8 cellular contexts compared by ENCODE assay signal in the genomic region with DNA sequence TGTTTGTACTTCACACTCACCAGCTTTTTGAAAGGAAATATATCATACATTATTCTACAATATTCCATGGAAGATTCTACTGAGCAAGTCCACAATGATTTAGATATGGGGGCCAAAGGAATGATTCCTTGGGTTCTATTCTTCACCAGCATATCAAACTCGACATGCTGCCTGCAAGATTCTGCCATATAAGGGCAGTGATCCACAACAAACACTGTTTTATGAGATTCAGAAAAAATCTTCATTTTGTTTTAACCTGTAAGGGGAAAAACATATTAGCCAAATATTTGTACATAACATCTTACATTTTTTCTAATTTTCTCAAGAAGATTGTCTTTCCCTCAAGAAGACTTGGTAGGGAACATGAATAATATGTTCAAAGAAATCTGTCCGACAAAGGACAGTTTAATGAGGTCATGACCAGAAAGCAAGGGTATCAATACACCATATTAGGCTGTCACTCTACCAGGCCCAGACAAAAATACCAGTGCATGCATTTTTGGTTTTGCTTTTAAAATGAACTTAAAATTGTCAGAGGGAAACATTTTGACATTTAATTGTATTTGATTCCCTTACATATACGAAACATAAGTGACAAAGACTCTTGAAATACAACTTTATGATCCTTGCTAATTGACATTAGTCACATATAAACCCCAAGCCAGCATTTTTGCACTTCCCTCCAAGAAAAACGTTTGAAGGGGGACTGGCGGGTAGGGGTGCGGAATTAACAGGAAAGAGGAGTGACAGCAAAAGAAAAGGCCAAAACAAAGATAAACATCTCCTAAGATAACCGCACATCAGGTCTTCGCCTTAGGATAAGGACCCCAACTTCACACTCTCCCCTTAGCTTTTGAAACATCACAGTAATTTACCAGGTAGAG. TPM values are rescaled to one million over a fixed set of nuclear protein-coding genes. Genes with fewer than 3 reads are reported as not detected.
DNase-seq lines count a peak whose midpoint lies in the region; ATAC-seq, FAIRE-seq and TF ChIP-seq lines count a peak whose summit lies in the region.

No MANE protein-coding gene starts in this region.

- peak overlapping the region; percentile 91 for H3K9ac ChIP-seq in endodermal cell (ENCODE audit: extremely low read depth, low read length, poor library complexity, severe bottlenecking)

- H3K36me3 Mint-ChIP-seq in endodermal cell (ENCODE audit: low read depth): peaks cover 11% of the 10 kb centered on the region

- H3K27me3 Mint-ChIP-seq in endodermal cell (ENCODE audit: insufficient read depth): no peaks in the 10 kb centered on the region

- H3K27ac ChIP-seq in Peyer's patch (peak overlapping the region; percentile 93 to 95 (median 94)), endodermal cell (ENCODE audit: low read depth, low read length) (no peak overlapping the region), pancreas (peak overlapping the region in 3 of 4 donors; percentile 95 to 97 (median 96))

- H3K4me3 Mint-ChIP-seq in endodermal cell: peak overlapping the region; percentile 86

- H3K9me3 ChIP-seq in Peyer's patch (no peaks in the 10 kb centered on the region), endodermal cell (ENCODE audit: control insufficient read depth, low read length) (no peaks in the 10 kb centered on the region), pancreas (no peaks in the 10 kb centered on the region)

- no peaks in the 10 kb centered on the region for H3K27me3 ChIP-seq in Peyer's patch
- no peaks in the 10 kb centered on the region for H3K27me3 ChIP-seq in endodermal cell (ENCODE audit: control insufficient read depth, insufficient read depth, low read length, poor library complexity, severe bottlenecking)
- no peaks in the 10 kb centered on the region for H3K27me3 ChIP-seq in pancreas

- 33 to 83% methylated on average over 1 to 7 of the region's 8 CpGs for WGBS in endodermal cell (ENCODE audit: insufficient coverage in 1 of 2, insufficient read length in 1 of 2), 2 experiments
- 13 to 16% methylated on average over 8 of the region's 8 CpGs for WGBS in pancreas, 2 donors

- TF ChIP-seq POLR2A in Peyer's patch (IDR thresholded peaks at IDR 0.05): no peak

- no peaks in the 10 kb centered on the region for H3K9me3 Mint-ChIP-seq in endodermal cell

- TF ChIP-seq CTCF in Peyer's patch (IDR thresholded peaks at IDR 0.05): no peak
- no peak for TF ChIP-seq CTCF in endodermal cell (conservative IDR thresholded peaks at IDR 0.05)
- no peak for TF ChIP-seq CTCF in pancreas (IDR thresholded peaks at IDR 0.05)

- DNase-seq in GM19239 (ENCODE audit: insufficient read length, low spot score): no peak
- no peak for DNase-seq in Peyer's patch
- no peak for DNase-seq in endodermal cell
- DNase-seq in pancreas: no peak
- no peak for DNase-seq in DMS114 treated with DMSO at 0.1 percent for 48 hours (lab: John Stamatoyannopoulos, UW; ENCODE audit: unreplicated experiment)
- no peak for DNase-seq in anterior cingulate cortex (lab: John Stamatoyannopoulos, UW)
- DNase-seq in SW 1271 (lab: John Stamatoyannopoulos, UW): no peak

- H3K36me3 ChIP-seq in Peyer's patch: no peaks in the 10 kb centered on the region
- H3K36me3 ChIP-seq in endodermal cell (ENCODE audit: control insufficient read depth, insufficient read depth, low read length): peaks cover 15% of the 10 kb centered on the region
- H3K36me3 ChIP-seq in pancreas: no peaks in the 10 kb centered on the region

- intact Hi-C loops in pancreas (cut with DNase I): no loop called here

- H3K4me3 ChIP-seq in Peyer's patch: peak overlapping the region; percentile 68 to 90 (median 88)
- H3K4me3 ChIP-seq in endodermal cell (ENCODE audit: low read length): peak overlapping the region; percentile 98
- H3K4me3 ChIP-seq in pancreas: peak overlapping the region; percentile 78 to 92 (median 84)

- ATAC-seq in pancreas: no peak
- ATAC-seq in HG03457 (IDR thresholded peaks at IDR 0.05; ENCODE audit: unreplicated experiment): no peak

- H3K27ac Mint-ChIP-seq in endodermal cell: peak overlapping the region; percentile 100

- peaks cover 0 to 37% (median 5%) of the 10 kb centered on the region in 4 donors for H3K4me1 ChIP-seq in Peyer's patch
- H3K4me1 ChIP-seq in endodermal cell (ENCODE audit: control insufficient read depth, insufficient read depth, low read length): peaks cover 3% of the 10 kb centered on the region
- H3K4me1 ChIP-seq in pancreas: peaks cover 21 to 39% (median 26%) of the 10 kb centered on the region in 3 donors

- FAIRE-seq in GM19239 (lab: Jason Lieb, UNC) (peak; percentile 67), pancreas (lab: Jason Lieb, UNC) (no peak)

- peaks cover 32% of the 10 kb centered on the region for H3K4me1 Mint-ChIP-seq in endodermal cell

RNA-seq across cellular contexts. Expression of gene INTS13, which starts 1.0 kb away (rescaled TPM):
- total RNA-seq in Peyer's patch: 10 to 100 TPM in 2 of 4 donors, 1 to 10 TPM in 2; 4.3 to 22.3 (median 11.9) TPM
- total RNA-seq in endodermal cell: 10 to 100 TPM; 23.9 to 55.5 TPM
- 38.8 TPM for polyA plus RNA-seq in endodermal cell (2013, experiment 1 of 2)
- polyA plus RNA-seq in endodermal cell (2013, experiment 2 of 2): 28.8 TPM
- 10 to 100 TPM in 4 of 6 donors, 1 to 10 TPM in 2; 7.4 to 12.4 (median 11.0) TPM for total RNA-seq in pancreas
- 10 to 100 TPM; 10.9 to 13.8 TPM for polyA plus RNA-seq in pancreas

RNA-seq across cellular contexts. Expression of gene FGFR1OP2, which starts 1.5 kb away (rescaled TPM):
- 10 to 100 TPM; 49.5 to 94.9 (median 65.4) TPM for total RNA-seq in Peyer's patch
- 10 to 100 TPM; 42.2 to 71.3 TPM for total RNA-seq in endodermal cell
- 48.0 TPM for polyA plus RNA-seq in endodermal cell (2013, experiment 1 of 2)
- polyA plus RNA-seq in endodermal cell (2013, experiment 2 of 2): 43.0 TPM
- total RNA-seq in pancreas: 10 to 100 TPM in 5 of 6 donors, 1 to 10 TPM in 1; 9.3 to 23.3 (median 10.9) TPM
- polyA plus RNA-seq in pancreas: 10 to 100 TPM; 11.6 to 17.6 TPM
